ENCODE assay signal across 1 cellular context in genomic region chr11:96545192-96545591, GRCh38.
TF ChIP-seq lines count a peak whose summit lies in the region.

No MANE protein-coding gene starts in this region.

TF ChIP-seq in HepG2, 621 proteins besides CTCF, POLR2A, EP300 and RAD21:
- 0 out of 2 replicates have a peak, but pooled peaks have one; percentile 23 for TF ChIP-seq ZNF281 (CRISPR knock-in tag; IDR thresholded peaks at IDR 0.05; ENCODE audit: borderline replicate concordance)
